Comparison of ENCODE assay signal across 15 cellular contexts in the genomic region with DNA sequence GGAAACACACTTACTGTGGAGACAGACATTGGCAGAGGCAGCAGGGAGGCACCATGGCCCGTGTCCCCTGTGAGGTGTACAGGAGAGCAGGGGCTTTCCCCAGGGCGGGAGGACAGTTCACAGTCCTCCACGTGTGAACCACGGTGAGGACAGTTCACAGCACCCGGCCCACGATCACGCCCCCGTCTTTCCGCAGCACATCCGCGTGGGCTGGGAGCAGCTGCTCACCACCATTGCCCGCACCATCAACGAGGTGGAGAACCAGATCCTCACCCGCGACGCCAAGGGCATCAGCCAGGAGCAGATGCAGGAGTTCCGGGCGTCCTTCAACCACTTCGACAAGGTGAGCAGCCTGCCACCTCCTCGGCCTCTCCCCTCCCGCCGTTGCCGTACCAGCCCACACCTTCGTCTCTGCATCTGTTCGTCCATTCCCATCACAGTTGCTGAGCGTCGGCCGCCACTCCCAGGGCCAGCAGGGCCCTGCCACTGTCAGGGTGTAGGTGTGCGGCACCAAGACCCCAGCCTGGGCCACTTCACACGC. TPM values are rescaled to one million over a fixed set of nuclear protein-coding genes. Genes with fewer than 3 reads are reported as not detected.
A peak's percentile ranks its signal among the peaks of the same experiment; 100 is the strongest.
DNase-seq lines count a peak whose midpoint lies in the region; ATAC-seq and TF ChIP-seq lines count a peak whose summit lies in the region.
"Had no signal": no experiment of that assay in that cellular context is flagged by ENCODE, and none has a peak within 500 bp of the region (broad histone marks: within the 10 kb centered on the region; RNA-seq: fewer than 3 reads in every experiment).

No MANE protein-coding gene starts in this region.

- intact Hi-C loops in heart left ventricle (cut with DNase I) (loop anchor here in 2 of 10 donors (5.0 to 10.0 kb wide), 4 partner anchors 108 to 182 kb away; a partner anchor contains a TSS), left cardiac atrium (cut with DNase I) (no loop called here), natural killer cell (cut with micrococcal nuclease) (loop anchor here (2.0 kb wide), 1 partner anchor 46 kb away; no protein-coding TSS in a partner anchor)

- H3K27ac Mint-ChIP-seq in natural killer cell (peak overlapping the region; percentile 88 to 89), endothelial cell (ENCODE audit: unreplicated experiment) (no peak overlapping the region)

- DNase-seq in heart left ventricle = peak in 3 of 5 donors; percentile 13 to 25 (median 20)
- no peak for DNase-seq in left cardiac atrium
- DNase-seq in caudate nucleus (lab: John Stamatoyannopoulos, UW) = peak in 6 of 61 donors; percentile 18 to 60 (median 38)
- peak; percentile 67 for DNase-seq in natural killer cell
- DNase-seq in upper lobe of left lung = peak in 1 of 2 donors; percentile 75
- no peak for DNase-seq in endothelial cell (ENCODE audit: low spot score)
- no peak for DNase-seq in iPS-NIHi7 (ENCODE audit: extremely low spot score)
- DNase-seq in D341Med (ENCODE audit: low spot score) = no peak
- DNase-seq: EL, GM23248, Karpas-422, NCI-H1694 had no signal

- H3K4me1 ChIP-seq in heart left ventricle = peaks cover 18 to 72% (median 40%) of the 10 kb centered on the region in 12 donors
- H3K4me1 ChIP-seq in upper lobe of left lung = peaks cover 10 to 45% (median 26%) of the 10 kb centered on the region in 4 donors

- no peak overlapping the region for H3K4me3 ChIP-seq in heart left ventricle
- no peak overlapping the region for H3K4me3 ChIP-seq in upper lobe of left lung
- H3K4me3 ChIP-seq: BLaER1, GM23248, lung had no signal

- no peaks in the 10 kb centered on the region for H3K27me3 ChIP-seq in heart left ventricle
- no peaks in the 10 kb centered on the region for H3K27me3 ChIP-seq in upper lobe of left lung
- H3K27me3 ChIP-seq: BLaER1, neutrophil had no signal

- H3K27me3 Mint-ChIP-seq in natural killer cell (ENCODE audit: low read depth in 2 of 2) (no peaks in the 10 kb centered on the region), endothelial cell (ENCODE audit: unreplicated experiment) (peaks cover 33% of the 10 kb centered on the region)

- TF ChIP-seq CTCF in heart left ventricle (IDR thresholded peaks at IDR 0.05) (no peak), natural killer cell (IDR thresholded peaks at IDR 0.05) (no peak), upper lobe of left lung (IDR thresholded peaks at IDR 0.05) (no peak), endothelial cell (IDR thresholded peaks at IDR 0.05; ENCODE audit: unreplicated experiment) (no peak)

- H3K27ac ChIP-seq in heart left ventricle = peak overlapping the region in 11 of 12 donors; percentile 33 to 80 (median 70)
- peak overlapping the region; percentile 54 for H3K27ac ChIP-seq in caudate nucleus (ENCODE audit: low read depth, low read length)
- peak overlapping the region in 3 of 4 donors; percentile 65 to 83 (median 68) for H3K27ac ChIP-seq in upper lobe of left lung
- H3K27ac ChIP-seq: GM23248, neutrophil had no signal

- TF ChIP-seq POLR2A in heart left ventricle (IDR thresholded peaks at IDR 0.05) = no peak
- no peak for TF ChIP-seq POLR2A in upper lobe of left lung (IDR thresholded peaks at IDR 0.05)

- ATAC-seq in heart left ventricle = no peak
- ATAC-seq in left cardiac atrium = no peak
- peak; percentile 91 to 92 (median 92) for ATAC-seq in natural killer cell
- no peak for ATAC-seq in upper lobe of left lung (ENCODE audit: low FRiP score in 2 of 2)

- H3K9me3 Mint-ChIP-seq in natural killer cell = no peaks in the 10 kb centered on the region
- no peaks in the 10 kb centered on the region for H3K9me3 Mint-ChIP-seq in endothelial cell (ENCODE audit: unreplicated experiment)

- H3K36me3 ChIP-seq in heart left ventricle (peaks cover 3 to 98% (median 93%) of the 10 kb centered on the region in 9 donors), upper lobe of left lung (peaks cover 55 to 100% (median 91%) of the 10 kb centered on the region in 4 donors)

- peak overlapping the region; percentile 57 for H3K4me3 Mint-ChIP-seq in natural killer cell
- H3K4me3 Mint-ChIP-seq in endothelial cell (ENCODE audit: unreplicated experiment) = no peak overlapping the region

- WGBS in heart left ventricle, 4 donors = 63 to 81% (median 68%) methylated on average over 22 to 30 of the region's 30 CpGs
- WGBS in upper lobe of left lung, 2 donors = 85 to 97% methylated on average over 11 to 30 of the region's 30 CpGs

- H3K4me1 Mint-ChIP-seq in natural killer cell = peaks cover 31 to 47% of the 10 kb centered on the region in 2 donors
- H3K4me1 Mint-ChIP-seq in endothelial cell (ENCODE audit: unreplicated experiment) = no peaks in the 10 kb centered on the region

- H3K36me3 Mint-ChIP-seq in natural killer cell (peaks cover 6% of the 10 kb centered on the region), endothelial cell (ENCODE audit: low read depth, unreplicated experiment) (peaks cover 31% of the 10 kb centered on the region)

- H3K9me3 ChIP-seq in heart left ventricle (no peaks in the 10 kb centered on the region), upper lobe of left lung (no peaks in the 10 kb centered on the region)
- H3K9me3 ChIP-seq: BLaER1, neutrophil had no signal

- no peak for TF ChIP-seq EP300 in upper lobe of left lung (IDR thresholded peaks at IDR 0.05)

RNA-seq across cellular contexts. Expression of a gene that starts 17.4 kb away (rescaled TPM):
- 1 to 10 TPM in 2 of 9 donors, under 1 TPM in 7; 0.36 to 1.8 (median 0.72) TPM for total RNA-seq in heart left ventricle
- polyA plus RNA-seq in heart left ventricle = 1 to 10 TPM in 1 of 2 donors, under 1 TPM in 1; 0.91 to 1.4 TPM
- total RNA-seq in left cardiac atrium = under 1 TPM; 0.77 to 0.81 TPM
- total RNA-seq in natural killer cell = 10 to 100 TPM in 2 of 3 donors, 1 to 10 TPM in 1; 7.4 to 51.0 (median 26.7) TPM
- total RNA-seq in upper lobe of left lung = 10 to 100 TPM in 3 of 6 donors, 1 to 10 TPM in 3; 5.2 to 93.2 (median 11.1) TPM
- total RNA-seq in endothelial cell (ENCODE audit: unreplicated experiment) = 2.9 TPM

RNA-seq across cellular contexts. Expression of a gene that starts 46.5 kb away (rescaled TPM):
- total RNA-seq in heart left ventricle (not detected), left cardiac atrium (not detected), natural killer cell (not detected), upper lobe of left lung (not detected), endothelial cell (ENCODE audit: unreplicated experiment) (3.6 TPM)
- under 1 TPM in 1 of 2 donors, not detected in 1; 0.33 TPM for polyA plus RNA-seq in heart left ventricle
- total RNA-seq: GM23248 had no signal
- polyA plus RNA-seq: GM23248 had no signal

Comparison
In these comparisons a context has a peak if more than half of its experiments do, and no peak if none do; other contexts are left out.
1. DNase-seq: peak in heart left ventricle (3 of 5) and natural killer cell (single experiment); none in left cardiac atrium (single experiment), endothelial cell (single experiment), iPS-NIHi7 (single experiment) and D341Med (single experiment).
2. ATAC-seq: peak in natural killer cell (3 of 3); none in heart left ventricle (0 of 4), left cardiac atrium (0 of 2) and upper lobe of left lung (0 of 2).
3. Peak in every context shown above with its lines, with median percentiles within 50 percentile points of each other: H3K27ac ChIP-seq.